Comparison of ENCODE assay signal across 22 cellular contexts in genomic region chr15:101456079-101456791, GRCh38. TPM values are rescaled to one million over a fixed set of nuclear protein-coding genes. Genes with fewer than 3 reads are reported as not detected.
A peak's percentile ranks its signal among the peaks of the same experiment; 100 is the strongest.
DNase-seq lines count a peak whose midpoint lies in the region; ATAC-seq and TF ChIP-seq lines count a peak whose summit lies in the region.
"Had no signal": no experiment of that assay in that cellular context is flagged by ENCODE, and none has a peak within 500 bp of the region (broad histone marks: within the 10 kb centered on the region; RNA-seq: fewer than 3 reads in every experiment).

No MANE protein-coding gene starts in this region.

- peaks cover 1 to 48% (median 29%) of the 10 kb centered on the region in 12 donors for H3K4me1 ChIP-seq in heart left ventricle
- peaks cover 7 to 63% (median 35%) of the 10 kb centered on the region in 9 donors for H3K4me1 ChIP-seq in heart right ventricle
- peaks cover 11% of the 10 kb centered on the region for H3K4me1 ChIP-seq in neural progenitor cell
- peaks cover 13 to 38% (median 31%) of the 10 kb centered on the region in 4 donors for H3K4me1 ChIP-seq in upper lobe of left lung
- H3K4me1 ChIP-seq in suprapubic skin, result peaks cover 20% of the 10 kb centered on the region
- H3K4me1 ChIP-seq: parathyroid adenoma, sigmoid colon had no signal

- POLR2A ChIA-PET in naive thymus-derived CD8-positive, alpha-beta T cell (lab: Charles Lee), result no interaction called here

- 80 to 84% (median 82%) methylated on average over 17 of the region's 17 CpGs for WGBS in heart left ventricle, 4 donors
- WGBS in heart right ventricle, 2 donors, result 78 to 83% methylated on average over 17 of the region's 17 CpGs
- WGBS in upper lobe of left lung, 2 donors, result 77 to 81% methylated on average over 17 of the region's 17 CpGs
- WGBS in suprapubic skin, result 87% methylated on average over 17 of the region's 17 CpGs

- H4K20me1 ChIP-seq in neural progenitor cell (ENCODE audit: low read depth), result no peaks in the 10 kb centered on the region

- H3K9ac ChIP-seq in neural progenitor cell, result no peak overlapping the region
- H3K9ac ChIP-seq: parathyroid adenoma had no signal

- TF ChIP-seq EP300 in upper lobe of left lung (IDR thresholded peaks at IDR 0.05) (no peak), suprapubic skin (IDR thresholded peaks at IDR 0.05) (no peak)

- H3K36me3 ChIP-seq in heart left ventricle, result no peaks in the 10 kb centered on the region
- no peaks in the 10 kb centered on the region for H3K36me3 ChIP-seq in heart right ventricle
- no peaks in the 10 kb centered on the region for H3K36me3 ChIP-seq in neural progenitor cell
- no peaks in the 10 kb centered on the region for H3K36me3 ChIP-seq in upper lobe of left lung
- no peaks in the 10 kb centered on the region for H3K36me3 ChIP-seq in suprapubic skin
- H3K36me3 ChIP-seq: sigmoid colon had no signal

- peaks cover 6% of the 10 kb centered on the region for H3K27me3 Mint-ChIP-seq in neural progenitor cell (ENCODE audit: insufficient read depth, low read depth)
- H3K27me3 Mint-ChIP-seq in naive thymus-derived CD8-positive, alpha-beta T cell, result peaks cover 13 to 54% (median 27%) of the 10 kb centered on the region in 5 donors

- H3K4me3 ChIP-seq in heart left ventricle, result no peak overlapping the region
- no peak overlapping the region for H3K4me3 ChIP-seq in heart right ventricle
- H3K4me3 ChIP-seq in neural progenitor cell, result no peak overlapping the region
- H3K4me3 ChIP-seq in upper lobe of left lung, result no peak overlapping the region
- no peak overlapping the region for H3K4me3 ChIP-seq in suprapubic skin
- H3K4me3 ChIP-seq: sigmoid colon had no signal

- intact Hi-C loops in heart left ventricle (cut with DNase I) (loop anchor here in 1 of 10 donors (10.0 kb wide), 1 partner anchor 179 kb away; no protein-coding TSS in a partner anchor), Right ventricle myocardium inferior (cut with DNase I) (no loop called here), heart right ventricle (cut with DNase I) (no loop called here)

- H3K9me3 Mint-ChIP-seq in neural progenitor cell, result no peaks in the 10 kb centered on the region
- H3K9me3 Mint-ChIP-seq in naive thymus-derived CD8-positive, alpha-beta T cell, result peaks cover 0 to 1% (median 0%) of the 10 kb centered on the region in 9 donors
- H3K9me3 Mint-ChIP-seq: activated CD4-positive, alpha-beta T cell treated with anti-CD3 and anti-CD28 coated beads, Interleukin-2, amount 10 ng/mL, durations not matched to agents 7 days and 5 days; activated naive CD4-positive, alpha-beta T cell treated with anti-CD3 and anti-CD28 coated beads, Interleukin-2, amount 10 ng/mL, durations not matched to agents 7 days and 5 days; activated T-helper 1 cell treated with anti-CD3 and anti-CD28 coated beads, Interleukin-12 subunit alpha, Interleukin-12 subunit beta, Interleukin-2, Interleukin-4 antibody, amounts not matched to agents 30 ng/mL and 10 ng/mL and 1 ng/mL, durations not matched to agents 14 hours and 24 hours and 36 hours; natural killer cell treated with Interleukin-12 subunit alpha and Interleukin-12 subunit beta and Interleukin-15 and Interleukin-18, amount 100 ng/mL, for 72 hours had no signal

- no peaks in the 10 kb centered on the region for H3K27me3 ChIP-seq in heart left ventricle
- no peaks in the 10 kb centered on the region for H3K27me3 ChIP-seq in heart right ventricle
- H3K27me3 ChIP-seq in neural progenitor cell, result no peaks in the 10 kb centered on the region
- no peaks in the 10 kb centered on the region for H3K27me3 ChIP-seq in upper lobe of left lung
- H3K27me3 ChIP-seq in suprapubic skin, result no peaks in the 10 kb centered on the region

- peak overlapping the region; percentile 46 for H3K27ac Mint-ChIP-seq in neural progenitor cell
- H3K27ac Mint-ChIP-seq in naive thymus-derived CD8-positive, alpha-beta T cell, result no peak overlapping the region
- H3K27ac Mint-ChIP-seq: activated CD4-positive, alpha-beta T cell treated with anti-CD3 and anti-CD28 coated beads, Interleukin-2, amount 10 ng/mL, durations not matched to agents 7 days and 5 days; activated CD8-positive, alpha-beta memory T cell treated with anti-CD3 and anti-CD28 coated beads, Interleukin-2, amount 10 ng/mL, durations not matched to agents 7 days and 5 days; activated naive CD4-positive, alpha-beta T cell treated with anti-CD3 and anti-CD28 coated beads, Interleukin-2, amount 10 ng/mL, durations not matched to agents 7 days and 5 days; activated T-helper 1 cell treated with anti-CD3 and anti-CD28 coated beads, Interleukin-12 subunit alpha, Interleukin-12 subunit beta, Interleukin-2, Interleukin-4 antibody, amounts not matched to agents 30 ng/mL and 10 ng/mL and 1 ng/mL, durations not matched to agents 14 hours and 24 hours and 36 hours; natural killer cell treated with Interleukin-12 subunit alpha and Interleukin-12 subunit beta and Interleukin-15 and Interleukin-18, amount 100 ng/mL, for 72 hours had no signal

- ATAC-seq in heart left ventricle (peak in 1 of 4 donors; percentile 29), Right ventricle myocardium inferior (no peak), heart right ventricle (peak in 3 of 8 donors; percentile 6 to 23 (median 14)), upper lobe of left lung (ENCODE audit: low FRiP score in 2 of 2) (peak in 1 of 2 donors; percentile 78)
- ATAC-seq in naive thymus-derived CD8-positive, alpha-beta T cell, result no peak
- ATAC-seq: natural killer cell treated with Interleukin-12 subunit alpha and Interleukin-12 subunit beta and Interleukin-15 and Interleukin-18, amount 100 ng/mL, for 72 hours had no signal

- H3K36me3 Mint-ChIP-seq in neural progenitor cell, result no peaks in the 10 kb centered on the region
- no peaks in the 10 kb centered on the region for H3K36me3 Mint-ChIP-seq in naive thymus-derived CD8-positive, alpha-beta T cell
- H3K36me3 Mint-ChIP-seq: activated naive CD4-positive, alpha-beta T cell treated with anti-CD3 and anti-CD28 coated beads, Interleukin-2, amount 10 ng/mL, durations not matched to agents 7 days and 5 days; natural killer cell treated with Interleukin-12 subunit alpha and Interleukin-12 subunit beta and Interleukin-15 and Interleukin-18, amount 100 ng/mL, for 72 hours had no signal

- H3K27ac ChIP-seq in heart left ventricle, result peak overlapping the region in 7 of 12 donors; percentile 30 to 71 (median 39)
- H3K27ac ChIP-seq in heart right ventricle, result peak overlapping the region in 6 of 10 donors; percentile 29 to 77 (median 59)
- no peak overlapping the region for H3K27ac ChIP-seq in neural progenitor cell
- H3K27ac ChIP-seq in upper lobe of left lung, result peak overlapping the region in 3 of 4 donors; percentile 0 to 50 (median 43)
- no peak overlapping the region for H3K27ac ChIP-seq in suprapubic skin
- H3K27ac ChIP-seq: parathyroid adenoma, sigmoid colon, VCaP had no signal

- peaks cover 42% of the 10 kb centered on the region for H3K4me1 Mint-ChIP-seq in neural progenitor cell
- peaks cover 0 to 14% (median 9%) of the 10 kb centered on the region in 4 donors for H3K4me1 Mint-ChIP-seq in naive thymus-derived CD8-positive, alpha-beta T cell

- TF ChIP-seq CTCF in heart left ventricle (IDR thresholded peaks at IDR 0.05) (no peak), heart right ventricle (IDR thresholded peaks at IDR 0.05) (no peak), neural progenitor cell (IDR thresholded peaks at IDR 0.05) (no peak), upper lobe of left lung (IDR thresholded peaks at IDR 0.05) (no peak), suprapubic skin (IDR thresholded peaks at IDR 0.05) (no peak)

- H3K9me3 ChIP-seq in heart left ventricle, result no peaks in the 10 kb centered on the region
- H3K9me3 ChIP-seq in heart right ventricle, result no peaks in the 10 kb centered on the region
- no peaks in the 10 kb centered on the region for H3K9me3 ChIP-seq in neural progenitor cell (ENCODE audit: low read depth)
- no peaks in the 10 kb centered on the region for H3K9me3 ChIP-seq in upper lobe of left lung
- H3K9me3 ChIP-seq in suprapubic skin, result no peaks in the 10 kb centered on the region
- H3K9me3 ChIP-seq: sigmoid colon had no signal

- no peak overlapping the region for H2AFZ ChIP-seq in neural progenitor cell (replicated peaks)
- H2AFZ ChIP-seq: parathyroid adenoma had no signal

- no peak overlapping the region for H3K4me3 Mint-ChIP-seq in neural progenitor cell
- H3K4me3 Mint-ChIP-seq in naive thymus-derived CD8-positive, alpha-beta T cell, result no peak overlapping the region
- H3K4me3 Mint-ChIP-seq: activated CD4-positive, alpha-beta T cell treated with anti-CD3 and anti-CD28 coated beads, Interleukin-2, amount 10 ng/mL, durations not matched to agents 7 days and 5 days; activated CD8-positive, alpha-beta memory T cell treated with anti-CD3 and anti-CD28 coated beads, Interleukin-2, amount 10 ng/mL, durations not matched to agents 7 days and 5 days; activated naive CD4-positive, alpha-beta T cell treated with anti-CD3 and anti-CD28 coated beads, Interleukin-2, amount 10 ng/mL, durations not matched to agents 7 days and 5 days; activated T-helper 1 cell treated with anti-CD3 and anti-CD28 coated beads, Interleukin-12 subunit alpha, Interleukin-12 subunit beta, Interleukin-2, Interleukin-4 antibody, amounts not matched to agents 30 ng/mL and 10 ng/mL and 1 ng/mL, durations not matched to agents 14 hours and 24 hours and 36 hours; natural killer cell treated with Interleukin-12 subunit alpha and Interleukin-12 subunit beta and Interleukin-15 and Interleukin-18, amount 100 ng/mL, for 72 hours had no signal

- no peak for DNase-seq in heart left ventricle
- no peak for DNase-seq in Right ventricle myocardium inferior (ENCODE audit: missing footprints)
- DNase-seq in heart right ventricle, result no peak
- DNase-seq in neural progenitor cell (ENCODE audit: low spot score), result no peak
- DNase-seq in upper lobe of left lung, result no peak
- no peak for DNase-seq in naive thymus-derived CD8-positive, alpha-beta T cell
- no peak for DNase-seq in suprapubic skin (ENCODE audit: low spot score in 2 of 2)
- no peak for DNase-seq in GM03348 (ENCODE audit: low spot score)
- DNase-seq: activated CD4-positive, alpha-beta T cell treated with anti-CD3 and anti-CD28 coated beads, Interleukin-2, amount 10 ng/mL, durations not matched to agents 7 days and 5 days; activated CD8-positive, alpha-beta memory T cell treated with anti-CD3 and anti-CD28 coated beads, Interleukin-2, amount 10 ng/mL, durations not matched to agents 7 days and 5 days; activated naive CD4-positive, alpha-beta T cell treated with anti-CD3 and anti-CD28 coated beads, Interleukin-2, amount 10 ng/mL, durations not matched to agents 7 days and 5 days; amniotic stem cell; DND-41; H7; NCI-H1694; NCI-H2171; NCI-H526 treated with DMSO at 0.1 percent for 48 hours; sigmoid colon had no signal

- H3K4me2 ChIP-seq in neural progenitor cell, result no peak overlapping the region

- H3F3A ChIP-seq in neural progenitor cell (ENCODE audit: low read depth), result no peaks in the 10 kb centered on the region

- TF ChIP-seq POLR2A in heart left ventricle (IDR thresholded peaks at IDR 0.05) (no peak), upper lobe of left lung (IDR thresholded peaks at IDR 0.05) (no peak), suprapubic skin (IDR thresholded peaks at IDR 0.05) (no peak)

- H3K79me2 ChIP-seq in neural progenitor cell (ENCODE audit: low read depth), result no peaks in the 10 kb centered on the region
- H3K79me2 ChIP-seq: parathyroid adenoma had no signal

RNA-seq across cellular contexts. Expression of gene PCSK6, which starts 33.3 kb away (rescaled TPM):
- 10 to 100 TPM in 8 of 9 donors, 1 to 10 TPM in 1; 7.3 to 41.7 (median 23.5) TPM for total RNA-seq in heart left ventricle
- 1 to 10 TPM; 7.4 TPM for polyA plus RNA-seq in heart left ventricle
- total RNA-seq in Right ventricle myocardium inferior, result 33.8 TPM
- 10 to 100 TPM; 12.9 to 34.0 (median 24.7) TPM for total RNA-seq in heart right ventricle
- polyA plus RNA-seq in heart right ventricle, result 10 to 100 TPM in 1 of 2 donors, 1 to 10 TPM in 1; 4.6 to 10.3 TPM
- 1.9 and 2.2 TPM in 2 replicates for total RNA-seq in neural progenitor cell (ENCODE audit: low replicate concordance)
- total RNA-seq in upper lobe of left lung, result 10 to 100 TPM in 1 of 6 donors, 1 to 10 TPM in 5; 3.1 to 24.4 (median 5.5) TPM
- total RNA-seq in naive thymus-derived CD8-positive, alpha-beta T cell, result 1 to 10 TPM; 2.9 to 6.7 TPM
- polyA plus RNA-seq in naive thymus-derived CD8-positive, alpha-beta T cell, result 1 to 10 TPM in 1 of 3 donors, under 1 TPM in 2; 0.04 to 1.3 (median 0.66) TPM
- total RNA-seq in suprapubic skin, result 10 to 100 TPM; 12.9 to 31.5 (median 23.7) TPM

Comparison
In these comparisons a context has a peak if more than half of its experiments do, and no peak if none do; other contexts are left out.
1. H3K27ac ChIP-seq: peak in heart left ventricle (7 of 12), heart right ventricle (6 of 10) and upper lobe of left lung (3 of 4); none in neural progenitor cell (single experiment) and suprapubic skin (single experiment).